12 cellular contexts compared by ENCODE assay signal in the genomic region with DNA sequence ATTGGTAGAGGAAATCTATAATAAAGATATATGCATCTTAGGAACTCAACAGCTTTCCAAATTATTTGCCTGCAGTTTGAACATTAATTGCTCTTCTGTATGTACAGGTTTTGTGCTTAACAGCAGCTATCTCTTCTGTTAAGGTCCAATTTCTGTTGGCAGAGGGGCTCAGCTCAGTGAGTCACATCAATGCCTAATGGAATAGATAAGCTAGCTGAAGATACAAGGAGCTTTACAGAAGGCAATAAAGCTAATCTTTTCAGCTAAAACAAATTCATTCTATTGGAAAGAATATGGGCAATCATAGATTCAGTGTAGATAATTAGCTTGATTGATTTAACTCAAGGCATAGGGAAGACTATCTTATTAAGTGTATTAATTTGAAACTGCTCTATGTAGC. TPM values are rescaled to one million over a fixed set of nuclear protein-coding genes. Genes with fewer than 3 reads are reported as not detected.
"Had no signal": no experiment of that assay in that cellular context is flagged by ENCODE, and none has a peak within 500 bp of the region (broad histone marks: within the 10 kb centered on the region; RNA-seq: fewer than 3 reads in every experiment).

No MANE protein-coding gene starts in this region.

- ATAC-seq: HCT116, K562 had no signal

- H3K9me3 ChIP-seq: HAP-1 had no signal

- H3K4me1 ChIP-seq: HAP-1 had no signal

- H3K4me3 ChIP-seq: GM23248, HAP-1, K562 had no signal

- DNase-seq: GM23248, GOT3, H7, HFFc6, IMR-90, KG1 had no signal

- FAIRE-seq: HTR-8/SVneo, K562 had no signal

- H3K36me3 ChIP-seq: HAP-1 had no signal

- H3K9ac ChIP-seq: GM23248 had no signal

- H3K27ac ChIP-seq: GM23248 had no signal

- H2AFZ ChIP-seq: GM23248 had no signal

RNA-seq across cellular contexts. Expression of gene UNC80, which starts 58.4 kb away (rescaled TPM):
- total RNA-seq: GM23248, H4, HFFc6, HT-29, IMR-90 had no signal
- polyA plus RNA-seq: GM23248, IMR-90 had no signal
